ENCODE assay signal across 17 cellular contexts in genomic region chr10:96846926-96847325, GRCh38.
"Had no signal": no experiment of that assay in that cellular context is flagged by ENCODE, and none has a peak within 500 bp of the region (broad histone marks: within the 10 kb centered on the region; RNA-seq: fewer than 3 reads in every experiment).

No MANE protein-coding gene starts in this region.

- H3K9me3 Mint-ChIP-seq: activated B cell treated with CpG ODN at 0.5 μM for 24 hours; natural killer cell treated with Interleukin-12 subunit alpha and Interleukin-12 subunit beta and Interleukin-15 and Interleukin-18, amount 100 ng/mL, for 72 hours; T-helper 1 cell treated with Interleukin-12 subunit alpha and Interleukin-12 subunit beta and Interleukin-4 antibody, amounts not matched to agents 30 μg/mL and 1 μg/mL, for 36 hours had no signal

- DNase-seq: activated B cell treated with CpG ODN at 0.5 μM for 24 hours; activated CD4-positive, alpha-beta T cell treated with anti-CD3 and anti-CD28 coated beads for 48 hours; activated CD8-positive, alpha-beta T cell treated with anti-CD3 and anti-CD28 coated beads, Interleukin-2, amount 10 ng/mL, durations not matched to agents 7 days and 5 days; activated naive CD4-positive, alpha-beta T cell; dorsolateral prefrontal cortex; foreskin fibroblast; glutamatergic neuron; hypothalamus; left ventricle myocardium superior; mesenchymal stem cell; retina; stimulated activated CD4-positive, alpha-beta T cell treated with anti-CD3 and anti-CD28 coated beads, Interleukin-2, amount 100 ng/mL, for 48 hours; stimulated activated naive CD4-positive, alpha-beta T cell; transverse colon had no signal

- H3K27me3 Mint-ChIP-seq: activated B cell treated with CpG ODN at 0.5 μM for 24 hours; natural killer cell treated with Interleukin-12 subunit alpha and Interleukin-12 subunit beta and Interleukin-15 and Interleukin-18, amount 100 ng/mL, for 72 hours had no signal

- H3K27ac Mint-ChIP-seq: activated B cell treated with CpG ODN at 0.5 μM for 24 hours; activated CD8-positive, alpha-beta T cell treated with anti-CD3 and anti-CD28 coated beads, Interleukin-2, amount 10 ng/mL, durations not matched to agents 7 days and 5 days; natural killer cell treated with Interleukin-12 subunit alpha and Interleukin-12 subunit beta and Interleukin-15 and Interleukin-18, amount 100 ng/mL, for 72 hours; T-helper 1 cell treated with Interleukin-12 subunit alpha and Interleukin-12 subunit beta and Interleukin-4 antibody, amounts not matched to agents 30 μg/mL and 1 μg/mL, for 36 hours had no signal

- H3K4me3 ChIP-seq: ascending aorta, dorsolateral prefrontal cortex, transverse colon had no signal

- H3K36me3 ChIP-seq: ascending aorta, transverse colon had no signal

- H3K27me3 ChIP-seq: ascending aorta, dorsolateral prefrontal cortex, transverse colon had no signal

- ATAC-seq: activated CD8-positive, alpha-beta T cell treated with anti-CD3 and anti-CD28 coated beads, Interleukin-2, amount 10 ng/mL, durations not matched to agents 7 days and 5 days; left ventricle myocardium superior; natural killer cell treated with Interleukin-12 subunit alpha and Interleukin-12 subunit beta and Interleukin-15 and Interleukin-18, amount 100 ng/mL, for 72 hours had no signal

- H3K4me3 Mint-ChIP-seq: activated B cell treated with CpG ODN at 0.5 μM for 24 hours; activated CD8-positive, alpha-beta T cell treated with anti-CD3 and anti-CD28 coated beads, Interleukin-2, amount 10 ng/mL, durations not matched to agents 7 days and 5 days; natural killer cell treated with Interleukin-12 subunit alpha and Interleukin-12 subunit beta and Interleukin-15 and Interleukin-18, amount 100 ng/mL, for 72 hours; T-helper 1 cell treated with Interleukin-12 subunit alpha and Interleukin-12 subunit beta and Interleukin-4 antibody, amounts not matched to agents 30 μg/mL and 1 μg/mL, for 36 hours had no signal

- H3K27ac ChIP-seq: ascending aorta, transverse colon had no signal
